12 cellular contexts compared by ENCODE assay signal in the genomic region with DNA sequence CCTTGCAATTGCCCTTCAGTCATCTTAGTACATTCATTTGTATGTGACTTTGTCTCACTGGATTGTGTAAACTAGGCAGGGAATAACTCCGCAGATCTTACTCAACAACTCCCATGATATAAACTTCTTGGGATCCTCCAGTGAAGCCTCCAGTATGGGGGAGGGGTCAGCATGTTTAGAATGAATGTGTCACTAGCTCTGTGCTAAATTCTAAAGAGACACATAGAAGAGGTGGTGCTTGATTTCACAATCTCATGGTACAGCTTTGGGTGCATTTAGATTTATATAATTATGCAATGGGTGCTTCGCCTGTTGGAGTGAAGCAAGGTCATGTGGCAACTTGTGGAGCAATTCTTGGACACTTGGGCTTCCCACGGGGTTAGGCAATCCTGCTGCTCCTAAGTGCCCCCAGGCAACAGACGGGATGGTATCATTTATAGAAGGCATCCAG. TPM values are rescaled to one million over a fixed set of nuclear protein-coding genes. Genes with fewer than 3 reads are reported as not detected.
DNase-seq lines count a peak whose midpoint lies in the region; ATAC-seq and TF ChIP-seq lines count a peak whose summit lies in the region.
"Had no signal": no experiment of that assay in that cellular context is flagged by ENCODE, and none has a peak within 500 bp of the region (broad histone marks: within the 10 kb centered on the region; RNA-seq: fewer than 3 reads in every experiment).

No MANE protein-coding gene starts in this region.

- CTCF ChIA-PET in BJ (lab: Yijun Ruan, JAX): interaction anchor here (0.8 to 2.7 kb wide), 3 partner anchors 39 to 331 kb away, joined by 3 to 10 read pairs (median 4); no protein-coding TSS in a partner anchor
- CTCF ChIA-PET in CD8-positive, alpha-beta T cell (lab: Charles Lee): no interaction called here

- TF ChIP-seq POLR2A in Peyer's patch (IDR thresholded peaks at IDR 0.05): no peak

- no peaks in the 10 kb centered on the region for H3K4me1 ChIP-seq in Peyer's patch
- no peaks in the 10 kb centered on the region for H3K4me1 ChIP-seq in CD8-positive, alpha-beta T cell (ENCODE audit: insufficient read depth, low read length)
- H3K4me1 ChIP-seq: BLaER1 treated with 17β-estradiol and CSF1 and Interleukin-3, amounts not matched to agents 10 nM and 100 nM had no signal

- POLR2A ChIA-PET in BJ (lab: Charles Lee): interaction anchor here (0.6 kb wide), 1 partner anchor 29 kb away, joined by 4 read pairs; no protein-coding TSS in a partner anchor
- POLR2A ChIA-PET in CD8-positive, alpha-beta T cell (lab: Charles Lee): no interaction called here

- no peak for TF ChIP-seq CTCF in BJ (IDR thresholded peaks at IDR 0.05; ENCODE audit: insufficient read depth, low read depth, low read length)
- TF ChIP-seq CTCF in Peyer's patch (IDR thresholded peaks at IDR 0.05): no peak
- no peak for TF ChIP-seq CTCF in CD8-positive, alpha-beta T cell (IDR thresholded peaks at IDR 0.05)

- H3K27ac Mint-ChIP-seq in CD8-positive, alpha-beta T cell: no peak overlapping the region

- H3K4me3 Mint-ChIP-seq in CD8-positive, alpha-beta T cell: no peak overlapping the region
- H3K4me3 Mint-ChIP-seq: neural crest cell had no signal

- peak; percentile 83 for ATAC-seq in sciatic nerve
- no peak for ATAC-seq in HG02623 (IDR thresholded peaks at IDR 0.05; ENCODE audit: unreplicated experiment)
- ATAC-seq in CD8-positive, alpha-beta T cell: no peak

- H3K9me3 ChIP-seq in Peyer's patch: no peaks in the 10 kb centered on the region
- no peaks in the 10 kb centered on the region for H3K9me3 ChIP-seq in CD8-positive, alpha-beta T cell (ENCODE audit: low read length)
- H3K9me3 ChIP-seq: BLaER1 treated with 17β-estradiol and CSF1 and Interleukin-3, amounts not matched to agents 10 nM and 100 nM had no signal

- H3K27me3 ChIP-seq in BJ (ENCODE audit: control insufficient read depth, insufficient read depth, low read length): no peaks in the 10 kb centered on the region
- H3K27me3 ChIP-seq in Peyer's patch: no peaks in the 10 kb centered on the region
- H3K27me3 ChIP-seq in CD8-positive, alpha-beta T cell (ENCODE audit: insufficient read depth, low read length): no peaks in the 10 kb centered on the region
- H3K27me3 ChIP-seq: BLaER1 treated with 17β-estradiol and CSF1 and Interleukin-3, amounts not matched to agents 10 nM and 100 nM had no signal

- H3K36me3 Mint-ChIP-seq in CD8-positive, alpha-beta T cell: no peaks in the 10 kb centered on the region

- intact Hi-C loops in sciatic nerve (cut with DNase I): no loop called here
- intact Hi-C loops in CD8-positive, alpha-beta T cell (cut with DNase I, micrococcal nuclease): no loop called here

- DNase-seq in BJ (ENCODE audit: low read depth): peak; percentile 33
- DNase-seq in Peyer's patch: peak in 1 of 3 donors; percentile 66
- peak; percentile 91 for DNase-seq in fibroblast of peridontal ligament (ENCODE audit: extremely low read depth)
- DNase-seq in sciatic nerve (ENCODE audit: low spot score): no peak
- no peak for DNase-seq in activated CD4-positive, alpha-beta T cell treated with anti-CD3 and anti-CD28 coated beads, Interleukin-2, amount 50 U/mL, for 1 hour
- no peak for DNase-seq in HUDEP-2 (lab: John Stamatoyannopoulos, UW; ENCODE audit: unreplicated experiment in 76 of 76)
- no peak for DNase-seq in CD8-positive, alpha-beta T cell
- DNase-seq: kidney, NCI-H524 treated with DMSO at 0.1 percent for 48 hours had no signal

- no peak overlapping the region for H3K4me3 ChIP-seq in BJ (ENCODE audit: low read depth, low read length)
- H3K4me3 ChIP-seq in Peyer's patch: no peak overlapping the region
- H3K4me3 ChIP-seq in CD8-positive, alpha-beta T cell (ENCODE audit: low read depth, low read length): no peak overlapping the region
- H3K4me3 ChIP-seq: BLaER1 treated with 17β-estradiol and CSF1 and Interleukin-3, amounts not matched to agents 10 nM and 100 nM had no signal

- H3K9me3 Mint-ChIP-seq in CD8-positive, alpha-beta T cell: no peaks in the 10 kb centered on the region
- H3K9me3 Mint-ChIP-seq: neural crest cell had no signal

- H3K36me3 ChIP-seq in BJ (ENCODE audit: control insufficient read depth, insufficient read depth, low read length): no peaks in the 10 kb centered on the region
- H3K36me3 ChIP-seq in Peyer's patch: no peaks in the 10 kb centered on the region
- no peaks in the 10 kb centered on the region for H3K36me3 ChIP-seq in CD8-positive, alpha-beta T cell (ENCODE audit: insufficient read depth, low read length)
- H3K36me3 ChIP-seq: BLaER1 treated with 17β-estradiol and CSF1 and Interleukin-3, amounts not matched to agents 10 nM and 100 nM had no signal

- no peaks in the 10 kb centered on the region for H3K4me1 Mint-ChIP-seq in CD8-positive, alpha-beta T cell (ENCODE audit: low read depth)
- H3K4me1 Mint-ChIP-seq: neural crest cell had no signal

- peak overlapping the region in 3 of 4 donors; percentile 25 to 52 (median 48) for H3K27ac ChIP-seq in Peyer's patch
- H3K27ac ChIP-seq in CD8-positive, alpha-beta T cell (ENCODE audit: low read depth, low read length): no peak overlapping the region
- H3K27ac ChIP-seq: BLaER1 treated with 17β-estradiol and CSF1 and Interleukin-3, amounts not matched to agents 10 nM and 100 nM had no signal

- H3K27me3 Mint-ChIP-seq in CD8-positive, alpha-beta T cell (ENCODE audit: low read depth): peaks cover 6% of the 10 kb centered on the region

RNA-seq across cellular contexts. Expression of a gene that starts 40.3 kb away (rescaled TPM):
- 0.94 and 1.7 TPM in 2 replicates for polyA plus RNA-seq in BJ (2011; rRNA removed)
- polyA minus RNA-seq in BJ (2011; rRNA and poly(A)+ RNA removed): 0.95 and 1.1 TPM in 2 replicates
- total RNA-seq in Peyer's patch: 10 to 100 TPM in 1 of 4 donors, 1 to 10 TPM in 3; 1.6 to 38.8 (median 3.7) TPM
- total RNA-seq in sciatic nerve: 2.0 TPM
- total RNA-seq in CD8-positive, alpha-beta T cell: not detected

Comparison
In these comparisons a context has a peak if more than half of its experiments do, and no peak if none do; other contexts are left out.
1. DNase-seq: peak in BJ (single experiment) and fibroblast of peridontal ligament (single experiment); none in sciatic nerve (single experiment), activated CD4-positive, alpha-beta T cell treated with anti-CD3 and anti-CD28 coated beads, Interleukin-2, amount 50 U/mL, for 1 hour (single experiment), HUDEP-2 (0 of 76) and CD8-positive, alpha-beta T cell (0 of 7).